Comparison of ENCODE assay signal across 22 cellular contexts in the genomic region with DNA sequence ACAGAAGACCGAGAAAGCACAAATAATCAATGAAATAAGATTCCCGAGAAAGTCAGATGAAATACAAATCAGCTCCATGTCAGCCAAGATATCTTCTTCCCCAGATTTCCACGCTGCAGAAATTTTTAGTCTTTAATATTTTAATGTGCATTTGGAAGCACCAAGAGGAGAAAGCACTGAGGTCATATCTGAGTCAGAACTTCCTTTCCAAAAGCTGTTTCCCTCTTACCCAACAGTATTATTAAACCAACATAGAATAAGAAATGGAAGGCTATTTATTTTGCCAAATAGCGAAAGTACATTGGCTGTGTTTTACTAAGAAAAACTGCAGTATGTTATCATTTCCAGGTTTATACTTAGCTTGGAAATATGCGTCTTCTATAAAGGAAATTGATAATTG.
DNase-seq lines count a peak whose midpoint lies in the region; ATAC-seq, FAIRE-seq and TF ChIP-seq lines count a peak whose summit lies in the region.
"Had no signal": no experiment of that assay in that cellular context is flagged by ENCODE, and none has a peak within 500 bp of the region (broad histone marks: within the 10 kb centered on the region; RNA-seq: fewer than 3 reads in every experiment).

No MANE protein-coding gene starts in this region.

- no peak for TF ChIP-seq CTCF in bronchial epithelial cell (IDR thresholded peaks at IDR 0.05; ENCODE audit: insufficient read depth, low read length, severe bottlenecking)

- no peak for ATAC-seq in HG03175 (IDR thresholded peaks at IDR 0.05; ENCODE audit: unreplicated experiment)
- ATAC-seq: K562; right lobe of liver; stimulated activated naive CD8-positive, alpha-beta T cell treated with anti-CD3 and anti-CD28 coated beads, Interleukin-15, Interleukin-2, amounts not matched to agents 100 U/mL and 50 U/mL, for 24 hours had no signal

- no peak for FAIRE-seq in bronchial epithelial cell (lab: Jason Lieb, UNC)
- FAIRE-seq: D721Med, K562 had no signal

- H3K36me3 ChIP-seq in bronchial epithelial cell (ENCODE audit: control insufficient read depth, insufficient read depth, low read length), result no peaks in the 10 kb centered on the region
- H3K36me3 ChIP-seq: breast epithelium, right lobe of liver, SJCRH30 had no signal

- DNase-seq in HS-5 (ENCODE audit: low read depth) (peak; percentile 58), NOMO-1 treated with DMSO at 0.1 percent for 48 hours (lab: John Stamatoyannopoulos, UW; ENCODE audit: unreplicated experiment) (peak; percentile 58), bronchial epithelial cell (ENCODE audit: low read depth) (peak; percentile 58), iris pigment epithelial cell (ENCODE audit: low read depth) (peak; percentile 75), NCI-H2171 treated with DMSO at 0.1 percent for 48 hours (lab: John Stamatoyannopoulos, UW) (no peak)
- no peak for DNase-seq in activated naive CD4-positive, alpha-beta T cell treated with anti-CD3 and anti-CD28 coated beads, Interleukin-2, amount 50 U/mL, for 16 hours
- DNase-seq: activated CD4-positive, alpha-beta T cell treated with anti-CD3 and anti-CD28 coated beads for 4 hours; activated CD8-positive, alpha-beta memory T cell treated with anti-CD3 and anti-CD28 coated beads for 24 hours; activated gamma-delta T cell treated with Interleukin-2 at 50 U/mL for 16 hours; activated T-cell treated with anti-CD3 and anti-CD28 coated beads, Interleukin-2, amount 50 U/mL, for 1 hour; kidney glomerular epithelial cell; NCI-H1048; NCI-H1930; NCI-H446; right lobe of liver; SJCRH30; stimulated activated naive CD8-positive, alpha-beta T cell treated with anti-CD3 and anti-CD28 coated beads, Interleukin-15, Interleukin-2, amounts not matched to agents 100 U/mL and 50 U/mL, for 24 hours had no signal

- no peaks in the 10 kb centered on the region for H3K27me3 ChIP-seq in bronchial epithelial cell (ENCODE audit: control insufficient read depth, insufficient read depth, low read length)
- H3K27me3 ChIP-seq: breast epithelium, right lobe of liver, SJCRH30 had no signal

- no peak overlapping the region for H3K4me3 ChIP-seq in bronchial epithelial cell (ENCODE audit: low read depth, low read length)
- H3K4me3 ChIP-seq: breast epithelium, K562, lung, right lobe of liver, SJCRH30 had no signal

Comparison
In these comparisons a context has a peak if more than half of its experiments do, and no peak if none do; other contexts are left out.
1. DNase-seq: peak in HS-5 (single experiment), NOMO-1 treated with DMSO at 0.1 percent for 48 hours (single experiment), bronchial epithelial cell (single experiment) and iris pigment epithelial cell (single experiment); none in activated naive CD4-positive, alpha-beta T cell treated with anti-CD3 and anti-CD28 coated beads, Interleukin-2, amount 50 U/mL, for 16 hours (single experiment) and NCI-H2171 treated with DMSO at 0.1 percent for 48 hours (single experiment).